22 cellular contexts compared by ENCODE assay signal in genomic region chr12:103161582-103161981, GRCh38.
DNase-seq lines count a peak whose midpoint lies in the region; ATAC-seq, FAIRE-seq and TF ChIP-seq lines count a peak whose summit lies in the region.
"Had no signal": no experiment of that assay in that cellular context is flagged by ENCODE, and none has a peak within 500 bp of the region (broad histone marks: within the 10 kb centered on the region; RNA-seq: fewer than 3 reads in every experiment).

No MANE protein-coding gene starts in this region.

- WGBS in liver: 33% methylated on average over 2 of the region's 2 CpGs
- WGBS in HepG2 (ENCODE audit: low lambda C conversion rate): 4% methylated on average over 2 of the region's 2 CpGs

- POLR2A ChIA-PET in HepG2 (lab: Yijun Ruan, JAX): no interaction called here

- H3K9ac ChIP-seq in liver (ENCODE audit: low read depth in 1 of 2, low read length in 2 of 2) (no peak overlapping the region), HepG2 (ENCODE audit: insufficient read depth, low read depth, low read length) (no peak overlapping the region), neural progenitor cell (no peak overlapping the region)
- H3K9ac ChIP-seq: BLaER1 treated with 17β-estradiol and CSF1 and Interleukin-3, amounts not matched to agents 10 nM and 100 nM had no signal

- in situ Hi-C loops in HepG2 (cut with HindIII; ENCODE audit: extremely low pct_ligation_motif_present, low pct_unique_long_range_greater_than_20kb): no loop called here

- H3K4me3 ChIP-seq in liver (ENCODE audit: low read depth in 1 of 3, low read length in 3 of 3) (no peak overlapping the region), HepG2 (replicated peaks in 1 of 3; ENCODE audit: insufficient read depth in 1 of 3, low read depth in 2 of 3, low read length in 3 of 3) (no peak overlapping the region), neural progenitor cell (no peak overlapping the region)
- H3K4me3 ChIP-seq: A549; BLaER1 treated with 17β-estradiol and CSF1 and Interleukin-3, amounts not matched to agents 10 nM and 100 nM had no signal

- BruUV-seq in HepG2 (replicated peaks; lab: Mats Ljungman, UMichigan): no TSS peak

- peaks cover 2 to 24% (median 21%) of the 10 kb centered on the region in 4 donors for H3K4me1 ChIP-seq in liver (ENCODE audit: control insufficient read depth in 4 of 4, insufficient read depth in 4 of 4, low read length in 3 of 4)
- no peaks in the 10 kb centered on the region for H3K4me1 ChIP-seq in HepG2 (ENCODE audit: insufficient read depth, low read length)
- H3K4me1 ChIP-seq in neural progenitor cell: peaks cover 7% of the 10 kb centered on the region
- H3K4me1 ChIP-seq: A549, Caco-2 had no signal

- H3K4me1 Mint-ChIP-seq in neural progenitor cell: peaks cover 5% of the 10 kb centered on the region
- H3K4me1 Mint-ChIP-seq in activated T-cell treated with anti-CD3 and anti-CD28 coated beads, Interleukin-2, amount 50 U/mL, for 72 hours (ENCODE audit: low read depth): no peaks in the 10 kb centered on the region
- H3K4me1 Mint-ChIP-seq: B cell had no signal

- H2AFZ ChIP-seq in HepG2 (ENCODE audit: low read length): no peak overlapping the region
- H2AFZ ChIP-seq in neural progenitor cell (replicated peaks): peak overlapping the region; percentile 12

- H3K36me3 Mint-ChIP-seq in neural progenitor cell: no peaks in the 10 kb centered on the region
- no peaks in the 10 kb centered on the region for H3K36me3 Mint-ChIP-seq in activated T-cell treated with anti-CD3 and anti-CD28 coated beads, Interleukin-2, amount 50 U/mL, for 72 hours (ENCODE audit: insufficient read depth in 2 of 2)
- H3K36me3 Mint-ChIP-seq: CD8-positive, alpha-beta T cell had no signal

- H3K9me3 Mint-ChIP-seq in neural progenitor cell: peaks cover 2% of the 10 kb centered on the region
- H3K9me3 Mint-ChIP-seq in activated T-cell treated with anti-CD3 and anti-CD28 coated beads, Interleukin-2, amount 50 U/mL, for 72 hours: peaks cover 0 to 2% of the 10 kb centered on the region in 2 donors

- TF ChIP-seq CTCF in liver (IDR thresholded peaks at IDR 0.05; ENCODE audit: low read depth, low read length, missing input control) (no peak), HepG2 (CRISPR knock-in tag; IDR thresholded peaks at IDR 0.05) (no peak), neural progenitor cell (IDR thresholded peaks at IDR 0.05) (no peak)

- no peak overlapping the region for H3K4me2 ChIP-seq in HepG2 (ENCODE audit: low read depth, low read length)
- no peak overlapping the region for H3K4me2 ChIP-seq in neural progenitor cell
- H3K4me2 ChIP-seq: A549; BLaER1 treated with 17β-estradiol and CSF1 and Interleukin-3, amounts not matched to agents 10 nM and 100 nM had no signal

- H3K27ac Mint-ChIP-seq in neural progenitor cell: no peak overlapping the region
- H3K27ac Mint-ChIP-seq in activated T-cell treated with anti-CD3 and anti-CD28 coated beads, Interleukin-2, amount 50 U/mL, for 72 hours: no peak overlapping the region
- H3K27ac Mint-ChIP-seq: B cell; CD4-positive, alpha-beta T cell; CD8-positive, alpha-beta T cell had no signal

- intact Hi-C loops in HepG2 (cut with micrococcal nuclease; ENCODE audit: unreplicated experiment): no loop called here

- no peak for FAIRE-seq in HepG2 (lab: Jason Lieb, UNC)
- FAIRE-seq: A549, D721Med, G401.6, GM12891, GM19239 had no signal

- peak overlapping the region; percentile 25 to 50 for H3K27ac ChIP-seq in liver (ENCODE audit: low read depth in 1 of 2, low read length in 2 of 2)
- no peak overlapping the region for H3K27ac ChIP-seq in HepG2 (ENCODE audit: extremely low read length, insufficient read depth, low read length)
- no peak overlapping the region for H3K27ac ChIP-seq in neural progenitor cell
- H3K27ac ChIP-seq: 22Rv1; A549; BLaER1 treated with 17β-estradiol and CSF1 and Interleukin-3, amounts not matched to agents 10 nM and 100 nM; C4-2B had no signal

- no peak for TF ChIP-seq POLR2A in HepG2 (IDR thresholded peaks at IDR 0.05; ENCODE audit: insufficient read depth in 1 of 2, low read depth in 2 of 2, low read length in 2 of 2)

- H3K27me3 Mint-ChIP-seq in neural progenitor cell (ENCODE audit: insufficient read depth, low read depth): peaks cover 5% of the 10 kb centered on the region
- H3K27me3 Mint-ChIP-seq in activated T-cell treated with anti-CD3 and anti-CD28 coated beads, Interleukin-2, amount 50 U/mL, for 72 hours (ENCODE audit: low read depth): no peaks in the 10 kb centered on the region
- H3K27me3 Mint-ChIP-seq: B cell; CD4-positive, alpha-beta T cell had no signal

- DNase-seq in HepG2 (ENCODE audit: low spot score) (no peak), left lobe of liver (ENCODE audit: low spot score) (no peak), neural progenitor cell (ENCODE audit: low spot score) (no peak), NCI-H2227 (lab: John Stamatoyannopoulos, UW; ENCODE audit: unreplicated experiment) (no peak)
- no peak for DNase-seq in activated T-cell treated with anti-CD3 and anti-CD28 coated beads, Interleukin-2, amount 50 U/mL, for 72 hours
- DNase-seq: AML-193; Caco-2; Calu3; CD4-positive, alpha-beta T cell; CD8-positive, alpha-beta T cell; DMS79 treated with DMSO at 0.1 percent for 48 hours; GF-D8 had no signal

- no peaks in the 10 kb centered on the region for H3F3A ChIP-seq in neural progenitor cell (ENCODE audit: low read depth)

- H4K20me1 ChIP-seq in HepG2 (ENCODE audit: insufficient read depth, low read length) (no peaks in the 10 kb centered on the region), neural progenitor cell (ENCODE audit: low read depth) (no peaks in the 10 kb centered on the region)
- H4K20me1 ChIP-seq: BLaER1 treated with 17β-estradiol and CSF1 and Interleukin-3, amounts not matched to agents 10 nM and 100 nM had no signal

- no peak overlapping the region for H3K4me3 Mint-ChIP-seq in neural progenitor cell
- H3K4me3 Mint-ChIP-seq in activated T-cell treated with anti-CD3 and anti-CD28 coated beads, Interleukin-2, amount 50 U/mL, for 72 hours: no peak overlapping the region
- H3K4me3 Mint-ChIP-seq: B cell; CD4-positive, alpha-beta T cell; CD8-positive, alpha-beta T cell had no signal

- no peaks in the 10 kb centered on the region for H3K79me2 ChIP-seq in HepG2 (ENCODE audit: insufficient read depth, low read length)
- no peaks in the 10 kb centered on the region for H3K79me2 ChIP-seq in neural progenitor cell (ENCODE audit: low read depth)

- TF ChIP-seq EP300 in HepG2 (IDR thresholded peaks at IDR 0.05; ENCODE audit: low read depth in 2 of 2, low read length in 2 of 2): no peak
- TF ChIP-seq EP300 in HepG2 (CRISPR knock-in tag; IDR thresholded peaks at IDR 0.05; ENCODE audit: borderline replicate concordance): no peak

- H3K27me3 ChIP-seq in liver (ENCODE audit: control insufficient read depth in 4 of 4, insufficient read depth in 4 of 4, low read length in 3 of 4) (no peaks in the 10 kb centered on the region), HepG2 (ENCODE audit: control insufficient read depth in 1 of 2, insufficient read depth in 2 of 2, low read length in 2 of 2) (no peaks in the 10 kb centered on the region; a peak in 1 of 5 replicates), neural progenitor cell (no peaks in the 10 kb centered on the region)
- H3K27me3 ChIP-seq: BLaER1 treated with 17β-estradiol and CSF1 and Interleukin-3, amounts not matched to agents 10 nM and 100 nM had no signal

- CTCF ChIA-PET in HepG2 (lab: Yijun Ruan, JAX; ENCODE audit: low intra/inter-chr PET ratio, low total read pairs): no interaction called here

- no peaks in the 10 kb centered on the region for H3K36me3 ChIP-seq in liver (ENCODE audit: control insufficient read depth in 4 of 4, insufficient read depth in 3 of 4, low read depth in 1 of 4, low read length in 3 of 4)
- H3K36me3 ChIP-seq in HepG2 (replicated peaks in 1 of 2; ENCODE audit: control insufficient read depth in 1 of 2, insufficient read depth in 2 of 2, low read length in 2 of 2): no peaks in the 10 kb centered on the region
- H3K36me3 ChIP-seq in neural progenitor cell: no peaks in the 10 kb centered on the region
- H3K36me3 ChIP-seq: BLaER1 treated with 17β-estradiol and CSF1 and Interleukin-3, amounts not matched to agents 10 nM and 100 nM had no signal

- H3K9me3 ChIP-seq in liver (ENCODE audit: control insufficient read depth in 4 of 4, low read length in 3 of 4) (no peaks in the 10 kb centered on the region), HepG2 (ENCODE audit: low read length) (no peaks in the 10 kb centered on the region), neural progenitor cell (ENCODE audit: low read depth) (no peaks in the 10 kb centered on the region)
- H3K9me3 ChIP-seq: A549, Caco-2 had no signal

- ATAC-seq in HepG2 (no peak), left lobe of liver (peak; percentile 78)
- ATAC-seq in activated T-cell treated with anti-CD3 and anti-CD28 coated beads, Interleukin-2, amount 50 U/mL, for 72 hours (replicated peaks in 1 of 2): no peak
- ATAC-seq: A549; CD8-positive, alpha-beta T cell had no signal

- no peak for TF ChIP-seq RAD21 in liver (IDR thresholded peaks at IDR 0.05)
- no peak for TF ChIP-seq RAD21 in HepG2 (CRISPR knock-in tag; IDR thresholded peaks at IDR 0.05)

TF ChIP-seq in liver, 16 proteins besides CTCF, POLR2A, EP300 and RAD21:
- TF ChIP-seq FOXA2 (IDR thresholded peaks at IDR 0.05): peak; percentile 21
- TF ChIP-seq EGR1 (IDR thresholded peaks at IDR 0.05; ENCODE audit: low read depth in 2 of 2): no peak
- no peak for TF ChIP-seq YY1 (IDR thresholded peaks at IDR 0.05)
- TF ChIP-seq JUND (IDR thresholded peaks at IDR 0.05): peak in 1 of 2 donors; percentile 45
- no peak for TF ChIP-seq MAX (IDR thresholded peaks at IDR 0.05)
- peak in 1 of 2 donors; percentile 37 for TF ChIP-seq HNF4A (conservative IDR thresholded peaks at IDR 0.05)

TF ChIP-seq in HepG2, 621 proteins besides CTCF, POLR2A, EP300 and RAD21 (continues in another document):
- TF ChIP-seq SIX1 (CRISPR knock-in tag; IDR thresholded peaks at IDR 0.05; ENCODE audit: borderline replicate concordance) (no peak), ZNF12 (CRISPR knock-in tag; IDR thresholded peaks at IDR 0.05) (no peak), GLI4 (CRISPR knock-in tag; IDR thresholded peaks at IDR 0.05; ENCODE audit: borderline replicate concordance) (no peak), ZNF737 (CRISPR knock-in tag; IDR thresholded peaks at IDR 0.05; ENCODE audit: borderline replicate concordance) (no peak)

Comparison
In these comparisons a context has a peak if more than half of its experiments do, and no peak if none do; other contexts are left out.
1. H3K27ac ChIP-seq: peak in liver (2 of 2); none in HepG2 (single experiment) and neural progenitor cell (single experiment).